18 cellular contexts compared by ENCODE assay signal in genomic region chr5:123001801-123002200, GRCh38. TPM values are rescaled to one million over a fixed set of nuclear protein-coding genes. Genes with fewer than 3 reads are reported as not detected.
DNase-seq lines count a peak whose midpoint lies in the region; TF ChIP-seq lines count a peak whose summit lies in the region.
"Had no signal": no experiment of that assay in that cellular context is flagged by ENCODE, and none has a peak within 500 bp of the region (broad histone marks: within the 10 kb centered on the region; RNA-seq: fewer than 3 reads in every experiment).

No MANE protein-coding gene starts in this region.

- TF ChIP-seq CTCF in WERI-Rb-1 (IDR thresholded peaks at IDR 0.05; ENCODE audit: low read depth, low read length), result no peak

- no peak overlapping the region for H3K4me3 ChIP-seq in WERI-Rb-1 (ENCODE audit: low read depth, low read length)
- H3K4me3 ChIP-seq: BLaER1 treated with 17β-estradiol and CSF1 and Interleukin-3, amounts not matched to agents 10 nM and 100 nM had no signal

- intact Hi-C loops in posterior vena cava (cut with DNase I), result no loop called here

- no peak overlapping the region for H3K27ac ChIP-seq in WERI-Rb-1
- H3K27ac ChIP-seq: BLaER1 treated with 17β-estradiol and CSF1 and Interleukin-3, amounts not matched to agents 10 nM and 100 nM had no signal

- no peaks in the 10 kb centered on the region for H3K36me3 ChIP-seq in WERI-Rb-1

- H3K9me3 ChIP-seq in WERI-Rb-1 (ENCODE audit: severe bottlenecking), result no peaks in the 10 kb centered on the region
- H3K9me3 ChIP-seq: BLaER1 treated with 17β-estradiol and CSF1 and Interleukin-3, amounts not matched to agents 10 nM and 100 nM had no signal

- H3K27me3 ChIP-seq in WERI-Rb-1 (ENCODE audit: insufficient read depth, low read depth, severe bottlenecking), result no peaks in the 10 kb centered on the region
- H3K27me3 ChIP-seq: BLaER1 treated with 17β-estradiol and CSF1 and Interleukin-3, amounts not matched to agents 10 nM and 100 nM had no signal

- peak; percentile 39 for DNase-seq in NCI-H748 (lab: John Stamatoyannopoulos, UW; ENCODE audit: unreplicated experiment)
- DNase-seq in NCI-H748 treated with DMSO at 0.1 percent for 48 hours (lab: John Stamatoyannopoulos, UW), result no peak
- DNase-seq in NCI-H2171 (lab: John Stamatoyannopoulos, UW), result peak; percentile 12
- DNase-seq in NCI-H69 (lab: John Stamatoyannopoulos, UW), result peak; percentile 80
- DNase-seq in WERI-Rb-1, result peak; percentile 14
- no peak for DNase-seq in posterior vena cava (ENCODE audit: low spot score)
- no peak for DNase-seq in DMS53 (lab: John Stamatoyannopoulos, UW)
- no peak for DNase-seq in activated CD8-positive, alpha-beta memory T cell treated with anti-CD3 and anti-CD28 coated beads, Interleukin-2, amount 50 U/mL, for 4 hours
- DNase-seq: Calu3; CD8-positive, alpha-beta T cell; DMS79; GDM1; GOT3; H7; HFFc6; IMR-90 had no signal

RNA-seq across cellular contexts. Expression of gene PPIC, which starts 34.7 kb away (rescaled TPM):
- total RNA-seq in posterior vena cava, result 10 to 100 TPM; 46.2 to 76.8 TPM
- total RNA-seq: B cell; CD8-positive, alpha-beta T cell had no signal

Comparison
In these comparisons a context has a peak if more than half of its experiments do, and no peak if none do; other contexts are left out.
1. DNase-seq: peak in NCI-H748 (single experiment), NCI-H2171 (single experiment), NCI-H69 (single experiment) and WERI-Rb-1 (single experiment); none in NCI-H748 treated with DMSO at 0.1 percent for 48 hours (single experiment), posterior vena cava (single experiment), DMS53 (single experiment) and activated CD8-positive, alpha-beta memory T cell treated with anti-CD3 and anti-CD28 coated beads, Interleukin-2, amount 50 U/mL, for 4 hours (single experiment).